Comparison of ENCODE assay signal across 9 cellular contexts in genomic region chr2:86224645-86225355, GRCh38. TPM values are rescaled to one million over a fixed set of nuclear protein-coding genes. Genes with fewer than 3 reads are reported as not detected.
DNase-seq lines count a peak whose midpoint lies in the region; ATAC-seq and TF ChIP-seq lines count a peak whose summit lies in the region.
"Had no signal": no experiment of that assay in that cellular context is flagged by ENCODE, and none has a peak within 500 bp of the region (broad histone marks: within the 10 kb centered on the region; RNA-seq: fewer than 3 reads in every experiment).

No MANE protein-coding gene starts in this region.

- no peaks in the 10 kb centered on the region for H3K36me3 Mint-ChIP-seq in osteocyte (ENCODE audit: unreplicated experiment)

- peak; percentile 29 for TF ChIP-seq CTCF in GM13977 (IDR thresholded peaks at IDR 0.05; ENCODE audit: extremely low read depth, insufficient read depth, missing control alignments)
- no peak for TF ChIP-seq CTCF in esophagus muscularis mucosa (IDR thresholded peaks at IDR 0.05)
- TF ChIP-seq CTCF in osteocyte (IDR thresholded peaks at IDR 0.05), result no peak

- H3K4me2 ChIP-seq in BLaER1, result peak overlapping the region; percentile 92

- H3K36me3 ChIP-seq in BLaER1 (no peaks in the 10 kb centered on the region), esophagus muscularis mucosa (peaks cover 0 to 5% (median 0%) of the 10 kb centered on the region in 4 donors)

- no peaks in the 10 kb centered on the region for H4K20me1 ChIP-seq in BLaER1

- no peak for TF ChIP-seq POLR2A in esophagus muscularis mucosa (IDR thresholded peaks at IDR 0.05; ENCODE audit: low read depth)

- no peaks in the 10 kb centered on the region for H3K9me3 ChIP-seq in BLaER1
- H3K9me3 ChIP-seq in esophagus muscularis mucosa, result no peaks in the 10 kb centered on the region

- no peak overlapping the region for H3K4me3 Mint-ChIP-seq in osteocyte (ENCODE audit: unreplicated experiment)
- H3K4me3 Mint-ChIP-seq: activated T-cell treated with anti-CD3 and anti-CD28 coated beads, Interleukin-2, amount 50 U/mL, for 4 hours had no signal

- in situ Hi-C loops in GM13977 (cut with MboI; ENCODE audit: low pct_unique_long_range_greater_than_20kb, low sequenced_read_pairs, unreplicated experiment), result loop anchor here (5.0 kb wide), 1 partner anchor 138 kb away; no protein-coding TSS in a partner anchor

- 67% methylated on average over 7 of the region's 9 CpGs for WGBS in esophagus muscularis mucosa

- intact Hi-C loops in esophagus muscularis mucosa (cut with DNase I), result loop anchor here (5.0 kb wide), 1 partner anchor 73 kb away; no protein-coding TSS in a partner anchor
- intact Hi-C loops in left colon (cut with DNase I, micrococcal nuclease), result loop anchor here in 1 of 2 donors (5.0 kb wide), 1 partner anchor 143 kb away; no protein-coding TSS in a partner anchor

- ATAC-seq in left colon, result no peak
- ATAC-seq in GM21515 (IDR thresholded peaks at IDR 0.05; ENCODE audit: unreplicated experiment), result no peak

- H3K27me3 ChIP-seq in BLaER1 (peaks cover 3% of the 10 kb centered on the region; the same call in 1 of the 2 replicates), esophagus muscularis mucosa (no peaks in the 10 kb centered on the region)

- TF ChIP-seq EP300 in esophagus muscularis mucosa (IDR thresholded peaks at IDR 0.05), result no peak

- no peaks in the 10 kb centered on the region for H3K9me3 Mint-ChIP-seq in osteocyte (ENCODE audit: unreplicated experiment)
- H3K9me3 Mint-ChIP-seq: activated T-cell treated with anti-CD3 and anti-CD28 coated beads, Interleukin-2, amount 50 U/mL, for 4 hours had no signal

- peak overlapping the region; percentile 51 for H3K27ac ChIP-seq in BLaER1
- H3K27ac ChIP-seq in esophagus muscularis mucosa (replicated peaks in 1 of 4), result peak overlapping the region; percentile 91 to 98 (median 93)

- H3K9ac ChIP-seq in BLaER1, result peak overlapping the region; percentile 53; the same call in 1 of the 2 replicates

- H3K4me3 ChIP-seq in BLaER1 (no peak overlapping the region), esophagus muscularis mucosa (peak overlapping the region; percentile 17 to 27 (median 22))

- DNase-seq in GM13977 (ENCODE audit: low spot score), result no peak
- no peak for DNase-seq in esophagus muscularis mucosa (ENCODE audit: extremely low spot score)
- peak; percentile 67 for DNase-seq in osteocyte (ENCODE audit: extremely low spot score, unreplicated experiment)
- DNase-seq in C1 segment of cervical spinal cord (lab: John Stamatoyannopoulos, UW), result no peak
- no peak for DNase-seq in left colon
- no peak for DNase-seq in SK-N-DZ (ENCODE audit: low spot score)

- peaks cover 13% of the 10 kb centered on the region for H3K4me1 Mint-ChIP-seq in osteocyte (ENCODE audit: unreplicated experiment)

- no peak overlapping the region for H3K27ac Mint-ChIP-seq in osteocyte (ENCODE audit: unreplicated experiment)

- peaks cover 52% of the 10 kb centered on the region for H3K4me1 ChIP-seq in BLaER1
- peaks cover 48 to 62% (median 58%) of the 10 kb centered on the region in 4 donors for H3K4me1 ChIP-seq in esophagus muscularis mucosa

- H3K27me3 Mint-ChIP-seq in osteocyte (ENCODE audit: unreplicated experiment), result no peaks in the 10 kb centered on the region

RNA-seq across cellular contexts. Expression of gene MRPL35, which starts 25.5 kb away (rescaled TPM):
- total RNA-seq in esophagus muscularis mucosa (10 to 100 TPM; 28.0 to 37.8 (median 32.4) TPM), osteocyte (27.1 and 27.5 TPM in 2 replicates), left colon (10 to 100 TPM; 62.7 to 81.9 TPM)
- 29.0 and 32.8 TPM in 2 replicates for polyA plus RNA-seq in SK-N-DZ (2014; cell fraction: cytosol; rRNA removed)
- polyA plus RNA-seq in SK-N-DZ (2014; cell fraction: nucleus; rRNA removed), result 25.1 and 30.4 TPM in 2 replicates

RNA-seq across cellular contexts. Expression of gene IMMT, which starts 29.5 kb away (rescaled TPM):
- total RNA-seq in esophagus muscularis mucosa, result 10 to 100 TPM; 53.5 to 68.1 (median 66.6) TPM
- total RNA-seq in osteocyte, result 79.9 and 81.8 TPM in 2 replicates
- total RNA-seq in left colon, result 100 to 1,000 TPM; 107 to 137 TPM
- 78.9 and 89.0 TPM in 2 replicates for polyA plus RNA-seq in SK-N-DZ (2014; cell fraction: cytosol; rRNA removed)
- polyA plus RNA-seq in SK-N-DZ (2014; cell fraction: nucleus; rRNA removed), result 61.3 and 86.7 TPM in 2 replicates
